38 cellular contexts compared by ENCODE assay signal in genomic region chr9:122135529-122135859, GRCh38. TPM values are rescaled to one million over a fixed set of nuclear protein-coding genes. Genes with fewer than 3 reads are reported as not detected.
"Had no signal": no experiment of that assay in that cellular context is flagged by ENCODE, and none has a peak within 500 bp of the region (broad histone marks: within the 10 kb centered on the region; RNA-seq: fewer than 3 reads in every experiment).

No MANE protein-coding gene starts in this region.

- H3K9me3 ChIP-seq: ascending aorta, breast epithelium, colonic mucosa, esophagus muscularis mucosa, gastrocnemius medialis, heart right ventricle had no signal

- H3K27ac Mint-ChIP-seq: activated B cell treated with CpG ODN at 0.5 μM for 24 hours; activated CD8-positive, alpha-beta memory T cell treated with anti-CD3 and anti-CD28 coated beads, Interleukin-2, amount 10 ng/mL, durations not matched to agents 7 days and 5 days; activated CD8-positive, alpha-beta T cell treated with anti-CD3 and anti-CD28 coated beads for 36 hours; activated naive CD4-positive, alpha-beta T cell treated with anti-CD3 and anti-CD28 coated beads, Interleukin-2, amount 10 ng/mL, durations not matched to agents 7 days and 5 days; activated naive CD4-positive, alpha-beta T cell treated with anti-CD3 and anti-CD28 coated beads, Interleukin-2, amount 50 U/mL, for 72 hours; activated naive CD8-positive, alpha-beta T cell treated with anti-CD3 and anti-CD28 coated beads, Interleukin-2, amount 10 ng/mL, durations not matched to agents 7 days and 5 days; activated T-cell treated with anti-CD3 and anti-CD28 coated beads, Interleukin-2, amount 50 U/mL, for 24 hours; activated T-cell treated with anti-CD3 and anti-CD28 coated beads, Interleukin-2, amount 50 U/mL, for 72 hours; brain had no signal

- FAIRE-seq: endometrium, TTC549 had no signal

- H3K4me1 Mint-ChIP-seq: activated B cell treated with CpG ODN at 0.5 μM for 24 hours; activated CD8-positive, alpha-beta memory T cell treated with anti-CD3 and anti-CD28 coated beads, Interleukin-2, amount 10 ng/mL, durations not matched to agents 7 days and 5 days; activated naive CD4-positive, alpha-beta T cell treated with anti-CD3 and anti-CD28 coated beads, Interleukin-2, amount 10 ng/mL, durations not matched to agents 7 days and 5 days; activated naive CD8-positive, alpha-beta T cell treated with anti-CD3 and anti-CD28 coated beads, Interleukin-2, amount 10 ng/mL, durations not matched to agents 7 days and 5 days had no signal

- H3K36me3 ChIP-seq: ascending aorta, breast epithelium, cardiac muscle cell, colonic mucosa, esophagus muscularis mucosa, gastrocnemius medialis, heart right ventricle had no signal

- H3K36me3 Mint-ChIP-seq: activated CD8-positive, alpha-beta memory T cell treated with anti-CD3 and anti-CD28 coated beads, Interleukin-2, amount 10 ng/mL, durations not matched to agents 7 days and 5 days; activated naive CD4-positive, alpha-beta T cell treated with anti-CD3 and anti-CD28 coated beads, Interleukin-2, amount 10 ng/mL, durations not matched to agents 7 days and 5 days; activated naive CD4-positive, alpha-beta T cell treated with anti-CD3 and anti-CD28 coated beads, Interleukin-2, amount 50 U/mL, for 72 hours; activated naive CD8-positive, alpha-beta T cell treated with anti-CD3 and anti-CD28 coated beads, Interleukin-2, amount 10 ng/mL, durations not matched to agents 7 days and 5 days; brain had no signal

- H3K4me1 ChIP-seq: ascending aorta, breast epithelium, colonic mucosa, foreskin keratinocyte had no signal

- DNase-seq: activated B cell treated with CpG ODN at 0.5 μM for 24 hours; activated CD4-positive, alpha-beta T cell treated with anti-CD3 and anti-CD28 coated beads for 48 hours; activated CD4-positive, alpha-beta T cell treated with anti-CD3 and anti-CD28 coated beads, Interleukin-2, amount 50 U/mL, for 1 hour; activated CD4-positive, alpha-beta T cell treated with anti-CD3 and anti-CD28 coated beads, Interleukin-2, amount 50 U/mL, for 48 hours; activated CD8-positive, alpha-beta memory T cell treated with anti-CD3 and anti-CD28 coated beads, Interleukin-2, amount 10 ng/mL, durations not matched to agents 7 days and 5 days; activated CD8-positive, alpha-beta memory T cell treated with anti-CD3 and anti-CD28 coated beads, Interleukin-2, amount 50 U/mL, for 48 hours; activated CD8-positive, alpha-beta T cell treated with anti-CD3 and anti-CD28 coated beads for 36 hours; activated gamma-delta T cell; activated naive CD4-positive, alpha-beta T cell; activated naive CD4-positive, alpha-beta T cell treated with anti-CD3 and anti-CD28 coated beads, Interleukin-2, amount 10 ng/mL, durations not matched to agents 7 days and 5 days; activated naive CD8-positive, alpha-beta T cell treated with anti-CD3 and anti-CD28 coated beads, Interleukin-2, amount 10 ng/mL, durations not matched to agents 7 days and 5 days; activated T-cell treated with anti-CD3 and anti-CD28 coated beads for 4 hours; activated T-cell treated with anti-CD3 and anti-CD28 coated beads, Interleukin-2, amount 50 U/mL, for 24 hours; activated T-cell treated with anti-CD3 and anti-CD28 coated beads, Interleukin-2, amount 50 U/mL, for 72 hours; central memory CD4-positive, alpha-beta T cell; cerebellar nuclear complex; colonic mucosa; effector CD8-positive, alpha-beta T cell; foreskin keratinocyte; gastrocnemius medialis; glutamatergic neuron; heart right ventricle; T-helper 2 cell had no signal

- H3K27ac ChIP-seq: ascending aorta, breast epithelium, cardiac muscle cell, colonic mucosa, esophagus muscularis mucosa, foreskin keratinocyte, gastrocnemius medialis, VCaP had no signal

- ATAC-seq: activated CD4-positive, CD25-positive, alpha-beta regulatory T cell treated with anti-CD3 and anti-CD28 coated beads, Interleukin-2, amount 50 U/mL, for 24 hours; activated CD8-positive, alpha-beta memory T cell treated with anti-CD3 and anti-CD28 coated beads, Interleukin-2, amount 10 ng/mL, durations not matched to agents 7 days and 5 days; activated CD8-positive, alpha-beta T cell treated with anti-CD3 and anti-CD28 coated beads for 36 hours; activated naive CD4-positive, alpha-beta T cell treated with anti-CD3 and anti-CD28 coated beads, Interleukin-2, amount 50 U/mL, for 72 hours; activated T-cell treated with anti-CD3 and anti-CD28 coated beads, Interleukin-2, amount 50 U/mL, for 72 hours; foreskin keratinocyte; gastrocnemius medialis; heart right ventricle had no signal

- H3K27me3 ChIP-seq: breast epithelium, cardiac muscle cell, colonic mucosa, esophagus muscularis mucosa, gastrocnemius medialis had no signal

- H3K9me3 Mint-ChIP-seq: activated B cell treated with CpG ODN at 0.5 μM for 24 hours; activated CD8-positive, alpha-beta T cell treated with anti-CD3 and anti-CD28 coated beads for 36 hours; activated naive CD4-positive, alpha-beta T cell treated with anti-CD3 and anti-CD28 coated beads, Interleukin-2, amount 10 ng/mL, durations not matched to agents 7 days and 5 days; activated naive CD4-positive, alpha-beta T cell treated with anti-CD3 and anti-CD28 coated beads, Interleukin-2, amount 50 U/mL, for 72 hours; activated naive CD8-positive, alpha-beta T cell treated with anti-CD3 and anti-CD28 coated beads, Interleukin-2, amount 10 ng/mL, durations not matched to agents 7 days and 5 days; activated T-cell treated with anti-CD3 and anti-CD28 coated beads, Interleukin-2, amount 50 U/mL, for 24 hours; activated T-cell treated with anti-CD3 and anti-CD28 coated beads, Interleukin-2, amount 50 U/mL, for 72 hours had no signal

- H3K4me3 Mint-ChIP-seq: activated B cell treated with CpG ODN at 0.5 μM for 24 hours; activated CD8-positive, alpha-beta memory T cell treated with anti-CD3 and anti-CD28 coated beads, Interleukin-2, amount 10 ng/mL, durations not matched to agents 7 days and 5 days; activated CD8-positive, alpha-beta T cell treated with anti-CD3 and anti-CD28 coated beads for 36 hours; activated naive CD4-positive, alpha-beta T cell treated with anti-CD3 and anti-CD28 coated beads, Interleukin-2, amount 10 ng/mL, durations not matched to agents 7 days and 5 days; activated naive CD8-positive, alpha-beta T cell treated with anti-CD3 and anti-CD28 coated beads, Interleukin-2, amount 10 ng/mL, durations not matched to agents 7 days and 5 days; activated T-cell treated with anti-CD3 and anti-CD28 coated beads, Interleukin-2, amount 50 U/mL, for 24 hours; activated T-cell treated with anti-CD3 and anti-CD28 coated beads, Interleukin-2, amount 50 U/mL, for 72 hours; brain had no signal

- H3K4me3 ChIP-seq: ascending aorta, breast epithelium, cardiac muscle cell, colonic mucosa, esophagus muscularis mucosa, gastrocnemius medialis, heart right ventricle had no signal

RNA-seq across cellular contexts. Expression of gene MORN5, which starts 24.2 kb away (rescaled TPM):
- total RNA-seq: activated B cell treated with CpG ODN at 0.5 μM for 24 hours; activated CD8-positive, alpha-beta memory T cell treated with anti-CD3 and anti-CD28 coated beads for 36 hours; activated CD8-positive, alpha-beta memory T cell treated with anti-CD3 and anti-CD28 coated beads, Interleukin-2, amount 10 ng/mL, durations not matched to agents 7 days and 5 days; activated CD8-positive, alpha-beta T cell treated with anti-CD3 and anti-CD28 coated beads for 36 hours; activated naive CD8-positive, alpha-beta T cell treated with anti-CD3 and anti-CD28 coated beads, Interleukin-2, amount 10 ng/mL, durations not matched to agents 7 days and 5 days; activated T-cell treated with anti-CD3 and anti-CD28 coated beads, Interleukin-2, amount 50 U/mL, for 72 hours; ascending aorta; breast epithelium; cardiac muscle cell; dermis microvascular lymphatic vessel endothelial cell; endothelial cell of umbilical vein; epithelial cell of proximal tubule; foreskin keratinocyte; gastrocnemius medialis; heart right ventricle; T-helper 1 cell treated with Interleukin-12 subunit alpha and Interleukin-12 subunit beta and Interleukin-4 antibody, amounts not matched to agents 30 ng/mL and 1 ng/mL, for 36 hours had no signal
- polyA plus RNA-seq: cardiac muscle cell, endothelial cell of umbilical vein, foreskin keratinocyte, heart right ventricle had no signal
